Comparison of ENCODE assay signal across 8 cellular contexts in genomic region chr16:50246299-50247122, GRCh38. TPM values are rescaled to one million over a fixed set of nuclear protein-coding genes. Genes with fewer than 3 reads are reported as not detected.
DNase-seq lines count a peak whose midpoint lies in the region; ATAC-seq and TF ChIP-seq lines count a peak whose summit lies in the region.

No MANE protein-coding gene starts in this region.

- H3K9me3 ChIP-seq in MG63: no peaks in the 10 kb centered on the region
- H3K9me3 ChIP-seq in lower lobe of right lung: no peaks in the 10 kb centered on the region
- no peaks in the 10 kb centered on the region for H3K9me3 ChIP-seq in transverse colon

- 40 to 80% methylated on average over 1 to 20 of the region's 46 CpGs for WGBS in transverse colon (ENCODE audit: low coverage in 1 of 2), 2 donors

- TF ChIP-seq EP300 in transverse colon (IDR thresholded peaks at IDR 0.05; ENCODE audit: low read depth): no peak

- no peak for TF ChIP-seq POLR2A in transverse colon (IDR thresholded peaks at IDR 0.05)

- DNase-seq in CD1c-positive myeloid dendritic cell (ENCODE audit: extremely low spot score): peak; percentile 63
- peak; percentile 23 for DNase-seq in MG63
- DNase-seq in cardiac fibroblast (ENCODE audit: low read depth in 2 of 2): no peak
- peak; percentile 63 for DNase-seq in lower lobe of right lung
- DNase-seq in transverse colon: no peak
- no peak for DNase-seq in effector CD8-positive, alpha-beta T cell (lab: John Stamatoyannopoulos, UW)
- no peak for DNase-seq in activated CD8-positive, alpha-beta memory T cell treated with anti-CD3 and anti-CD28 coated beads, Interleukin-2, amount 50 U/mL, for 4 hours

- H3K4me1 ChIP-seq in lower lobe of right lung (peaks cover 48% of the 10 kb centered on the region), transverse colon (peaks cover 8 to 34% (median 20%) of the 10 kb centered on the region in 4 donors)

- peak overlapping the region; percentile 64 for H3K4me3 ChIP-seq in MG63
- peak overlapping the region; percentile 66 for H3K4me3 ChIP-seq in cardiac fibroblast (replicated peaks in 1 of 2; ENCODE audit: low read depth in 2 of 2, low read length in 2 of 2)
- H3K4me3 ChIP-seq in lower lobe of right lung: peak overlapping the region; percentile 76
- H3K4me3 ChIP-seq in transverse colon: peak overlapping the region; percentile 60 to 78 (median 67)

- TF ChIP-seq CTCF in cardiac fibroblast (IDR thresholded peaks at IDR 0.05; ENCODE audit: low read depth, low read length) (no peak), lower lobe of right lung (IDR thresholded peaks at IDR 0.05) (no peak), transverse colon (IDR thresholded peaks at IDR 0.05) (no peak)

- H3K27me3 ChIP-seq in MG63 (no peaks in the 10 kb centered on the region), lower lobe of right lung (ENCODE audit: low read depth) (no peaks in the 10 kb centered on the region), transverse colon (no peaks in the 10 kb centered on the region)

- intact Hi-C loops in lower lobe of right lung (cut with DNase I): no loop called here
- intact Hi-C loops in transverse colon (cut with DNase I; ENCODE audit: low total_unique reads): no loop called here

- H3K27ac ChIP-seq in lower lobe of right lung: peak overlapping the region; percentile 73
- H3K27ac ChIP-seq in transverse colon: peak overlapping the region in 3 of 4 donors; percentile 54 to 60 (median 55)

- in situ Hi-C loops in transverse colon (cut with MboI; ENCODE audit: low pct_ligation_motif_present in 1 of 4, low pct_unique_long_range_greater_than_20kb in 1 of 4, low sequenced_read_pairs in 3 of 4): loop anchor here in 3 of 4 donors (10.0 to 25.0 kb wide), 3 partner anchors 108 to 416 kb away; partner anchors contain the start of gene BRD7 (in 1 of the 3)

- no peaks in the 10 kb centered on the region for H3K36me3 ChIP-seq in MG63
- H3K36me3 ChIP-seq in lower lobe of right lung: no peaks in the 10 kb centered on the region
- no peaks in the 10 kb centered on the region for H3K36me3 ChIP-seq in transverse colon

- ATAC-seq in GM21528 (IDR thresholded peaks at IDR 0.05; ENCODE audit: low FRiP score, unreplicated experiment): peak; percentile 36
- peak; percentile 2 to 3 for ATAC-seq in lower lobe of right lung

RNA-seq across cellular contexts. Expression of gene ADCY7, which starts 19.8 kb away (rescaled TPM):
- total RNA-seq in MG63 (2014; rRNA removed; shearing (Covaris generic); ENCODE audit: low replicate concordance): 21.5 and 28.0 TPM in 2 replicates
- total RNA-seq in lower lobe of right lung (115 TPM), transverse colon (10 to 100 TPM in 3 of 4 donors, 1 to 10 TPM in 1; 4.6 to 44.9 (median 14.1) TPM)

Comparison
In these comparisons a context has a peak if more than half of its experiments do, and no peak if none do; other contexts are left out.
1. DNase-seq: peak in CD1c-positive myeloid dendritic cell (single experiment), MG63 (single experiment) and lower lobe of right lung (single experiment); none in cardiac fibroblast (0 of 2), transverse colon (single experiment), effector CD8-positive, alpha-beta T cell (single experiment) and activated CD8-positive, alpha-beta memory T cell treated with anti-CD3 and anti-CD28 coated beads, Interleukin-2, amount 50 U/mL, for 4 hours (single experiment).
2. Peak in every context shown above with its lines, with median percentiles within 50 percentile points of each other: H3K4me3 ChIP-seq.